ENCODE assay signal across 17 cellular contexts in the genomic region with DNA sequence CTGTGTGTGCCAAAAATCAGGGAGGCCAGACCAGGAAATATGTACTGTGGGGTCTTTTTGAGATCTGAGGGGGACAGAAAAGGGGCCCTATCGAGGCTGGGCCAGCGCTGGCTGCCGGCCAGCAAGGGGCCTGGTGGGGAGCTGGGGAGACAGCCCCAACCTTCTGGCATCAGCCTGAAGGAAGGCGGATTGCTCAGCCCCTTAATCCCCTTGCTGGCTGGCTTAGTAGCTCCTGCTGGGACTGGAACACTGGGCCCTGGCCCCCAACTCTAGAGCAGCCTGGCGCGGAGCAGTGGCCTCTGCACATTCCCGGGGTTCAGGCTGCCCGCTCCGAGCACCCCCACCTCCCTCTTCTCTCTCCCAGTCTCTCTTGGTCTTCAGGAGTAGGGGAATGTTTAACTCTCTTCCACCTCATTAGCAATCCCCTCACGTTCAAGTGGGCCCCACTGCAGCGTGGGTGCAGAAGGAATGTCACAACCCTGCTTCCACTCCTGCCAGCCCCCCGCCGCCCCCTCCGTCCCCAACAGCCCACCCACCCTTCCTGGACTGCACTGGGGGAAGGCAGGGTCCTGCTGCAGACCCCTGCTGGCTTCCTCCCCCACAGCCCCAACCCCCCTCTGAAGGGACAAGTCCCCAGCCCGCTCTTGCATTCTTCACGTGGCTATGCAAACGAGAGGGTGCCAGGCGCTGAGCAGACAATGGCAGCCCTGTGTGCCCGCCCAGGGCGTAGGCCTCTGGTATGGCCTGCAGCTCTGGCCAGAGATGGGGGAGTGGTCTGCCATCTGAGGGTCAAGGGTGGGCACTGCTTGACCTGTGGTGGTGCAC. TPM values are rescaled to one million over a fixed set of nuclear protein-coding genes. Genes with fewer than 3 reads are reported as not detected.
A peak's percentile ranks its signal among the peaks of the same experiment; 100 is the strongest.
DNase-seq lines count a peak whose midpoint lies in the region; ATAC-seq and TF ChIP-seq lines count a peak whose summit lies in the region.
"Had no signal": no experiment of that assay in that cellular context is flagged by ENCODE, and none has a peak within 500 bp of the region (broad histone marks: within the 10 kb centered on the region; RNA-seq: fewer than 3 reads in every experiment).

No MANE protein-coding gene starts in this region.

- H3K4me1 ChIP-seq in HUES6 (ENCODE audit: control insufficient read depth, insufficient read depth, low read length), result peaks cover 43% of the 10 kb centered on the region
- peaks cover 6% of the 10 kb centered on the region for H3K4me1 ChIP-seq in endodermal cell (ENCODE audit: control insufficient read depth, insufficient read depth, low read length)
- H3K4me1 ChIP-seq: pancreas, uterus had no signal

- 75 to 79% methylated on average over 7 to 19 of the region's 20 CpGs for WGBS in endodermal cell (ENCODE audit: insufficient coverage in 1 of 2, insufficient read length in 1 of 2), 2 experiments

- peaks cover 6% of the 10 kb centered on the region for H3K36me3 ChIP-seq in HUES6 (ENCODE audit: control insufficient read depth, insufficient read depth, low read length)
- H3K36me3 ChIP-seq in endodermal cell (ENCODE audit: control insufficient read depth, insufficient read depth, low read length), result peaks cover 6% of the 10 kb centered on the region
- H3K36me3 ChIP-seq: MG63, pancreas, uterus had no signal

- H3K27me3 Mint-ChIP-seq in endodermal cell (ENCODE audit: insufficient read depth), result no peaks in the 10 kb centered on the region
- H3K27me3 Mint-ChIP-seq in progenitor cell of endocrine pancreas, result no peaks in the 10 kb centered on the region
- H3K27me3 Mint-ChIP-seq: activated T-helper 17 cell treated with anti-CD3 and anti-CD28 coated beads, Interleukin-2, amount 50 U/mL, for 72 hours; stimulated activated naive CD8-positive, alpha-beta T cell treated with anti-CD3 and anti-CD28 coated beads, Interleukin-15, amount 100 ng/mL, for 72 hours had no signal

- H3K27me3 ChIP-seq in HUES6 (ENCODE audit: control insufficient read depth, insufficient read depth, low read length) (no peaks in the 10 kb centered on the region), endodermal cell (ENCODE audit: control insufficient read depth, insufficient read depth, low read length, poor library complexity, severe bottlenecking) (no peaks in the 10 kb centered on the region)
- H3K27me3 ChIP-seq: MG63, pancreas, uterus had no signal

- TF ChIP-seq CTCF in endodermal cell (conservative IDR thresholded peaks at IDR 0.05) (no peak), progenitor cell of endocrine pancreas (IDR thresholded peaks at IDR 0.05; ENCODE audit: unreplicated experiment) (no peak)

- H3K4me1 Mint-ChIP-seq in endodermal cell (peaks cover 23% of the 10 kb centered on the region), progenitor cell of endocrine pancreas (ENCODE audit: low read depth) (peaks cover 13% of the 10 kb centered on the region)

- ATAC-seq in HG03045 (IDR thresholded peaks at IDR 0.05; ENCODE audit: unreplicated experiment), result no peak
- ATAC-seq in Right ventricle myocardium superior (ENCODE audit: poor library complexity), result no peak
- ATAC-seq in HG03469 (IDR thresholded peaks at IDR 0.05; ENCODE audit: unreplicated experiment), result no peak
- ATAC-seq: activated T-helper 17 cell treated with anti-CD3 and anti-CD28 coated beads, Interleukin-2, amount 50 U/mL, for 72 hours; pancreas; PC-3; stimulated activated naive CD8-positive, alpha-beta T cell treated with anti-CD3 and anti-CD28 coated beads, Interleukin-15, amount 100 ng/mL, for 72 hours had no signal

- peak overlapping the region; percentile 6; the same call in 1 of the 2 replicates for H3K4me3 ChIP-seq in HUES6 (ENCODE audit: low read depth, low read length)
- no peak overlapping the region for H3K4me3 ChIP-seq in endodermal cell (ENCODE audit: low read length)
- H3K4me3 ChIP-seq: MG63, pancreas, uterus had no signal

- H3K4me3 Mint-ChIP-seq in endodermal cell (peak overlapping the region; percentile 61), progenitor cell of endocrine pancreas (ENCODE audit: low read depth) (peak overlapping the region; percentile 49)
- H3K4me3 Mint-ChIP-seq: activated T-helper 17 cell treated with anti-CD3 and anti-CD28 coated beads, Interleukin-2, amount 50 U/mL, for 72 hours; stimulated activated naive CD8-positive, alpha-beta T cell treated with anti-CD3 and anti-CD28 coated beads, Interleukin-15, amount 100 ng/mL, for 72 hours had no signal

- H3K36me3 Mint-ChIP-seq in endodermal cell (ENCODE audit: low read depth), result peaks cover 7% of the 10 kb centered on the region
- no peaks in the 10 kb centered on the region for H3K36me3 Mint-ChIP-seq in progenitor cell of endocrine pancreas (ENCODE audit: insufficient read depth)

- no peaks in the 10 kb centered on the region for H3K9me3 Mint-ChIP-seq in endodermal cell
- H3K9me3 Mint-ChIP-seq in progenitor cell of endocrine pancreas (ENCODE audit: low read depth), result no peaks in the 10 kb centered on the region
- H3K9me3 Mint-ChIP-seq: activated T-helper 17 cell treated with anti-CD3 and anti-CD28 coated beads, Interleukin-2, amount 50 U/mL, for 72 hours; stimulated activated naive CD8-positive, alpha-beta T cell treated with anti-CD3 and anti-CD28 coated beads, Interleukin-15, amount 100 ng/mL, for 72 hours had no signal

- intact Hi-C loops in Right ventricle myocardium superior (cut with DNase I), result no loop called here

- peak overlapping the region; percentile 94 for H3K27ac Mint-ChIP-seq in endodermal cell
- no peak overlapping the region for H3K27ac Mint-ChIP-seq in progenitor cell of endocrine pancreas
- H3K27ac Mint-ChIP-seq: activated T-helper 17 cell treated with anti-CD3 and anti-CD28 coated beads, Interleukin-2, amount 50 U/mL, for 72 hours had no signal

- H3K27ac ChIP-seq in HUES6 (ENCODE audit: low read depth, low read length) (no peak overlapping the region; the same call in 1 of the 2 replicates), endodermal cell (ENCODE audit: low read depth, low read length) (no peak overlapping the region)
- H3K27ac ChIP-seq: epithelial cell of prostate, pancreas, uterus had no signal

- DNase-seq in endodermal cell (peak; percentile 82), progenitor cell of endocrine pancreas (ENCODE audit: low spot score, unreplicated experiment) (no peak), Right ventricle myocardium superior (no peak)
- DNase-seq: MG63; NCI-H1930; NCI-H510A; pancreas; PC-3; stimulated activated CD4-positive, alpha-beta T cell treated with anti-CD3 and anti-CD28 coated beads, Interleukin-12 subunit alpha, Interleukin-12 subunit beta, amount 100 ng/mL, for 4 hours; stimulated activated naive CD8-positive, alpha-beta T cell treated with anti-CD3 and anti-CD28 coated beads, Interleukin-15, amount 100 ng/mL, for 72 hours; uterus had no signal

- H3K9ac ChIP-seq in HUES6 (ENCODE audit: low read length), result peak overlapping the region; percentile 15
- peak overlapping the region; percentile 4 for H3K9ac ChIP-seq in endodermal cell (ENCODE audit: extremely low read depth, low read length, poor library complexity, severe bottlenecking)

- H3K9me3 ChIP-seq in HUES6 (ENCODE audit: control insufficient read depth, insufficient read depth, low read depth, low read length) (no peaks in the 10 kb centered on the region), endodermal cell (ENCODE audit: control insufficient read depth, low read length) (no peaks in the 10 kb centered on the region)
- H3K9me3 ChIP-seq: MG63, pancreas, uterus had no signal

RNA-seq across cellular contexts. Expression of a gene that starts 0.9 kb away (rescaled TPM):
- total RNA-seq in endodermal cell (10 to 100 TPM; 31.6 to 32.6 TPM), progenitor cell of endocrine pancreas (7.8 and 8.2 TPM in 2 replicates), Right ventricle myocardium superior (not detected)
- polyA plus RNA-seq in endodermal cell (2013, experiment 1 of 2), result 7.2 TPM
- polyA plus RNA-seq in endodermal cell (2013, experiment 2 of 2), result 7.2 TPM
- total RNA-seq: activated T-helper 17 cell treated with anti-CD3 and anti-CD28 coated beads, Interleukin-2, amount 50 U/mL, for 72 hours; HT1080; pancreas; PC-3 had no signal

RNA-seq across cellular contexts. Expression of a gene that starts 25.9 kb away (rescaled TPM):
- 10 to 100 TPM; 51.7 to 68.3 TPM for total RNA-seq in endodermal cell
- polyA plus RNA-seq in endodermal cell (2013, experiment 1 of 2), result 82.0 TPM
- 76.1 TPM for polyA plus RNA-seq in endodermal cell (2013, experiment 2 of 2)
- 68.6 and 72.9 TPM in 2 replicates for total RNA-seq in progenitor cell of endocrine pancreas
- 6.7 TPM for total RNA-seq in Right ventricle myocardium superior

RNA-seq across cellular contexts. Expression of a gene that starts 26.1 kb away (rescaled TPM):
- total RNA-seq in endodermal cell (1 to 10 TPM; 4.8 to 7.3 TPM), progenitor cell of endocrine pancreas (9.7 and 12.0 TPM in 2 replicates), Right ventricle myocardium superior (7.6 TPM)
- 8.7 TPM for polyA plus RNA-seq in endodermal cell (2013, experiment 1 of 2)
- 11.8 TPM for polyA plus RNA-seq in endodermal cell (2013, experiment 2 of 2)

RNA-seq across cellular contexts. Expression of a gene that starts 43.8 kb away (rescaled TPM):
- total RNA-seq in endodermal cell, result under 1 TPM; 0.20 to 0.66 TPM
- polyA plus RNA-seq in endodermal cell (2013, experiment 1 of 2), result 0.53 TPM
- 0.46 TPM for polyA plus RNA-seq in endodermal cell (2013, experiment 2 of 2)
- total RNA-seq in progenitor cell of endocrine pancreas, result 0.42 and 0.48 TPM in 2 replicates
- not detected for total RNA-seq in Right ventricle myocardium superior
- total RNA-seq: HT1080 had no signal

RNA-seq across cellular contexts. Expression of a gene that starts 58.8 kb away (rescaled TPM):
- 100 to 1,000 TPM; 655 to 668 TPM for total RNA-seq in endodermal cell
- 1,068 TPM for polyA plus RNA-seq in endodermal cell (2013, experiment 1 of 2)
- 1,071 TPM for polyA plus RNA-seq in endodermal cell (2013, experiment 2 of 2)
- total RNA-seq in progenitor cell of endocrine pancreas, result 578 and 588 TPM in 2 replicates
- 800 TPM for total RNA-seq in Right ventricle myocardium superior
